9 cellular contexts compared by ENCODE assay signal in the genomic region with DNA sequence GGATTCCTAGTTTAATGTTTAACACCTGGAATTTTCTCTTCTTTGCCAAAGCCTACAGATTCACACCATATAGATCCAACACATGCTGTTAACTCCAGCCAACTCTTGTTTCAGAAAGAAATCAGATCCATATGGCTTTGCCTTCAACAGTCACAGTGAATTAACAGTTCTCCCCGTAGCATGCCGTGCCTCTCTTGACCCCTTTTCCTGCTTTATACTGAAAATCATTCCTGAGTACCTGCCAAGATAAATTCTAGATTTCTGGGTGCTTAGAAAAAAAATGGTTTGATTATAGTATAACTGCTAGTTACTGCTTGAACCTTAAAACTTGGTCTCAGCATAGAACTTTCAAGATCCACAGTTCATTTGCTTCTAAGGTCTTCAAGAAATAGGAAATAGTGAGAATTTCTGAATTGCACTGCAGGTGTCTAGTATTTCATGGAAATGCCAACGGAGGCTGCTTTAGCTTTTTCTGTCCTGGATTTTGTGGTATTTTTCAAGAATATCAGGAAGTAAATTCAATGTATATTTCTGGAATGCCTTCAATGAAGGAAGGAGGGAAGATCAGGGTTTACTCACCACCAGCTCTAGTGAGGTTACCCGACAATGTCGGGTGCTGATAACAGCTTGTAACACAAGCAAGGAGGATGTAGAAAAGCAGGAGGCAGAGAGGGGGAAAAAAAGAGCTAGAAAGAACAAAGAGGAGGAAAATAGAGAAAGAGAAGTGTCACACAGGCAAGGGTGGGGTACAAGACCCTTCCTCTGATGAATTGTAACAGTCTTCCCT. TPM values are rescaled to one million over a fixed set of nuclear protein-coding genes. Genes with fewer than 3 reads are reported as not detected.
DNase-seq lines count a peak whose midpoint lies in the region; ATAC-seq, FAIRE-seq and TF ChIP-seq lines count a peak whose summit lies in the region.
"Had no signal": no experiment of that assay in that cellular context is flagged by ENCODE, and none has a peak within 500 bp of the region (broad histone marks: within the 10 kb centered on the region; RNA-seq: fewer than 3 reads in every experiment).

No MANE protein-coding gene starts in this region.

- TF ChIP-seq CTCF in bronchial epithelial cell (IDR thresholded peaks at IDR 0.05; ENCODE audit: insufficient read depth, low read length, severe bottlenecking) (no peak), lower lobe of right lung (IDR thresholded peaks at IDR 0.05) (no peak)

- peaks cover 0 to 3% (median 0%) of the 10 kb centered on the region in 3 donors for H3K9me3 Mint-ChIP-seq in IgD-negative memory B cell

- peak overlapping the region; percentile 29 for H3K4me3 ChIP-seq in bronchial epithelial cell (ENCODE audit: low read depth, low read length)
- H3K4me3 ChIP-seq in lower lobe of right lung, result peak overlapping the region; percentile 49

- FAIRE-seq in A204.1 (lab: Jason Lieb, UNC), result peak; percentile 25
- FAIRE-seq in bronchial epithelial cell (lab: Jason Lieb, UNC), result no peak

- H3K27ac Mint-ChIP-seq in IgD-negative memory B cell, result no peak overlapping the region

- H3K4me1 Mint-ChIP-seq in IgD-negative memory B cell, result peaks cover 7 to 22% (median 13%) of the 10 kb centered on the region in 3 donors

- H3K36me3 ChIP-seq in bronchial epithelial cell (ENCODE audit: control insufficient read depth, insufficient read depth, low read length), result no peaks in the 10 kb centered on the region
- H3K36me3 ChIP-seq in lower lobe of right lung, result peaks cover 6% of the 10 kb centered on the region

- intact Hi-C loops in lower lobe of right lung (cut with DNase I), result no loop called here

- peak in 1 of 2 donors; percentile 55 for ATAC-seq in lower lobe of right lung

- DNase-seq in bronchial epithelial cell (ENCODE audit: low read depth), result peak; percentile 47
- DNase-seq in lower lobe of right lung, result no peak
- DNase-seq in T1000 (lab: John Stamatoyannopoulos, UW), result no peak
- no peak for DNase-seq in NCI-H2081 (lab: John Stamatoyannopoulos, UW)
- no peak for DNase-seq in SKM-1 (lab: John Stamatoyannopoulos, UW; ENCODE audit: unreplicated experiment)
- no peak for DNase-seq in activated CD4-positive, alpha-beta T cell treated with anti-CD3 and anti-CD28 coated beads, Interleukin-2, amount 50 U/mL, for 4 hours
- DNase-seq: DMS79 had no signal

- H3K27me3 ChIP-seq in bronchial epithelial cell (ENCODE audit: control insufficient read depth, insufficient read depth, low read length), result no peaks in the 10 kb centered on the region
- no peaks in the 10 kb centered on the region for H3K27me3 ChIP-seq in lower lobe of right lung (ENCODE audit: low read depth)

- H3K4me1 ChIP-seq in lower lobe of right lung, result peaks cover 29% of the 10 kb centered on the region

- H3K27me3 Mint-ChIP-seq in IgD-negative memory B cell, result no peaks in the 10 kb centered on the region

- H3K9me3 ChIP-seq in lower lobe of right lung, result no peaks in the 10 kb centered on the region

- H3K36me3 Mint-ChIP-seq in IgD-negative memory B cell, result no peaks in the 10 kb centered on the region

- peak overlapping the region; percentile 56 for H3K27ac ChIP-seq in lower lobe of right lung

- H3K4me3 Mint-ChIP-seq in IgD-negative memory B cell, result peak overlapping the region; percentile 5 to 90 (median 43)

RNA-seq across cellular contexts. Expression of gene AASS, which starts 6.6 kb away (rescaled TPM):
- 0.68 TPM for polyA plus RNA-seq in IgD-negative memory B cell
- 8.6 and 12.4 TPM in 2 replicates for total RNA-seq in bronchial epithelial cell
- 24.2 TPM for total RNA-seq in lower lobe of right lung
